10 cellular contexts compared by ENCODE assay signal in the genomic region with DNA sequence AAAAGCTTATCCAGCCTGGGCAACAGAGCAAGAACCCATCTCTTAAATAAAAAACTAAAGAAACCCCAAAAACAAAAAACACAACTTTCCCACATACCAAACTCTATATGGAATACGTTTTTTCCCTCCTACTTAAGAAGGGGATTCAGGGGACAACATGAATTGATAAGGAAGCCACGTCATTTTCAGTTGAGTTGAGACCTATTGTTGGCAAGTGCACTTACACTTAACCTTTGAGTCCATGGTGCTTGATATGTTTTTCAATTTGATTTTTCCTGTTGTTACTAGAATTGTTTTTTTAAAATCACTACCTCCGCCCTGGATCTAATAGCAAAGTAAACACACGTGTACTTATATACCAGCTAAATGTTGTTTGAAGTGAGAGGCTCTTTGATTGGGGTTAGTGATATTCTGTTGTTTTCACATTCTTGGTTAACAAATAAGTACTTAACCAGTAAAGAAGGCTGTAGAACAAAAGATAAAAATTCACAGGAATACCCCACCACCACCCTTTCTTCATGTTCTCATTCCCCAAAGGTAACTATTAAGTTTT. TPM values are rescaled to one million over a fixed set of nuclear protein-coding genes. Genes with fewer than 3 reads are reported as not detected.
A peak's percentile ranks its signal among the peaks of the same experiment; 100 is the strongest.
DNase-seq lines count a peak whose midpoint lies in the region; ATAC-seq, FAIRE-seq and TF ChIP-seq lines count a peak whose summit lies in the region.
"Had no signal": no experiment of that assay in that cellular context is flagged by ENCODE, and none has a peak within 500 bp of the region (broad histone marks: within the 10 kb centered on the region; RNA-seq: fewer than 3 reads in every experiment).

No MANE protein-coding gene starts in this region.

- TF ChIP-seq POLR2A in H54 (IDR thresholded peaks at IDR 0.05; ENCODE audit: low read depth, low read length) (no peak), sigmoid colon (IDR thresholded peaks at IDR 0.05) (no peak)

- TF ChIP-seq CTCF in osteocyte (IDR thresholded peaks at IDR 0.05) (no peak), sigmoid colon (IDR thresholded peaks at IDR 0.05) (no peak)

- H3K27me3 Mint-ChIP-seq in osteocyte (ENCODE audit: unreplicated experiment): no peaks in the 10 kb centered on the region

- H3K27ac Mint-ChIP-seq in osteocyte (ENCODE audit: unreplicated experiment): peak overlapping the region; percentile 48

- no peak overlapping the region for H3K27ac ChIP-seq in sigmoid colon

- no peak overlapping the region for H3K9ac ChIP-seq in endocrine pancreas (ENCODE audit: control insufficient read depth, insufficient read depth, low read length)

- ATAC-seq in GM18498 (IDR thresholded peaks at IDR 0.05; ENCODE audit: unreplicated experiment) (no peak), HG03521 (IDR thresholded peaks at IDR 0.05; ENCODE audit: unreplicated experiment) (no peak)
- ATAC-seq: mucosa of descending colon had no signal

- H3K27me3 ChIP-seq in endocrine pancreas (ENCODE audit: control insufficient read depth, insufficient read depth, low read length) (no peaks in the 10 kb centered on the region), sigmoid colon (no peaks in the 10 kb centered on the region)

- H3K4me1 Mint-ChIP-seq in osteocyte (ENCODE audit: unreplicated experiment): peaks cover 41% of the 10 kb centered on the region

- FAIRE-seq in H54 (lab: Jason Lieb, UNC) (peak; percentile 15), RCC 7860 (lab: Jason Lieb, UNC) (no peak)

- no peaks in the 10 kb centered on the region for H3K36me3 Mint-ChIP-seq in osteocyte (ENCODE audit: unreplicated experiment)

- 17 to 67% methylated on average over 4 of the region's 4 CpGs for WGBS in sigmoid colon, 2 donors

- H3K4me1 ChIP-seq in endocrine pancreas (ENCODE audit: control insufficient read depth, insufficient read depth, low read length) (no peaks in the 10 kb centered on the region), sigmoid colon (peaks cover 0 to 29% (median 24%) of the 10 kb centered on the region in 4 donors)

- peak overlapping the region; percentile 95 for H3K4me3 Mint-ChIP-seq in osteocyte (ENCODE audit: unreplicated experiment)

- H3K4me3 ChIP-seq in endocrine pancreas (ENCODE audit: control insufficient read depth, insufficient read depth, low read length): peak overlapping the region; percentile 9
- no peak overlapping the region for H3K4me3 ChIP-seq in sigmoid colon
- H3K4me3 ChIP-seq: mucosa of descending colon had no signal

- DNase-seq in H54 (ENCODE audit: insufficient read length, low spot score): no peak
- peak; percentile 2 for DNase-seq in NCI-H774 (lab: John Stamatoyannopoulos, UW)
- no peak for DNase-seq in osteocyte (ENCODE audit: extremely low spot score, unreplicated experiment)
- DNase-seq in RCC 7860 (ENCODE audit: low spot score): no peak
- no peak for DNase-seq in sigmoid colon
- DNase-seq: mucosa of descending colon, Right ventricle myocardium superior had no signal

- no peaks in the 10 kb centered on the region for H3K9me3 Mint-ChIP-seq in osteocyte (ENCODE audit: unreplicated experiment)

- H3K9me3 ChIP-seq in endocrine pancreas (ENCODE audit: control insufficient read depth, low read length) (no peaks in the 10 kb centered on the region), sigmoid colon (no peaks in the 10 kb centered on the region)
- H3K9me3 ChIP-seq: mucosa of descending colon had no signal

- H3K36me3 ChIP-seq in endocrine pancreas (ENCODE audit: control insufficient read depth, insufficient read depth, low read length) (no peaks in the 10 kb centered on the region), sigmoid colon (peaks cover 0 to 10% (median 0%) of the 10 kb centered on the region in 4 donors)

- TF ChIP-seq EP300 in sigmoid colon (IDR thresholded peaks at IDR 0.05): no peak

- intact Hi-C loops in sigmoid colon (cut with DNase I): loop anchor here (2.0 to 10.0 kb wide), 7 partner anchors 65 to 777 kb away; partner anchors contain the start of genes BAZ1A, BRMS1L, CFL2 and NFKBIA

RNA-seq across cellular contexts. Expression of gene FAM177A1, which starts 2.0 kb away (rescaled TPM):
- total RNA-seq in osteocyte: 68.3 and 76.5 TPM in 2 replicates
- 10 to 100 TPM; 26.3 to 61.5 (median 40.8) TPM for total RNA-seq in sigmoid colon
- polyA plus RNA-seq in sigmoid colon: 100 to 1,000 TPM in 2 of 3 donors, 10 to 100 TPM in 1; 66.7 to 171 (median 145) TPM
